8 cellular contexts compared by ENCODE assay signal in genomic region chr7:105013283-105013817, GRCh38. TPM values are rescaled to one million over a fixed set of nuclear protein-coding genes. Genes with fewer than 3 reads are reported as not detected.
DNase-seq lines count a peak whose midpoint lies in the region; ATAC-seq and TF ChIP-seq lines count a peak whose summit lies in the region.

No MANE protein-coding gene starts in this region.

- TF ChIP-seq CTCF in epithelial cell of esophagus (IDR thresholded peaks at IDR 0.05; ENCODE audit: insufficient read depth, low read depth, low read length, missing control alignments) (peak; percentile 65), mucosa of descending colon (IDR thresholded peaks at IDR 0.05) (no peak)

- no peaks in the 10 kb centered on the region for H3K27me3 ChIP-seq in NT2/D1 (ENCODE audit: insufficient read depth, insufficient read length)

- H3K4me3 ChIP-seq in NT2/D1 (ENCODE audit: insufficient read length, low read depth) (peak overlapping the region; percentile 98), epithelial cell of esophagus (ENCODE audit: low read length) (peak overlapping the region; percentile 96), mucosa of descending colon (peak overlapping the region; percentile 91)

- ATAC-seq in GM21360 (IDR thresholded peaks at IDR 0.05; ENCODE audit: unreplicated experiment) (peak; percentile 32), mucosa of descending colon (peak; percentile 69)

- peak overlapping the region; percentile 100 for H3K9ac ChIP-seq in NT2/D1 (ENCODE audit: insufficient read length, low read depth)

- peak; percentile 82 for DNase-seq in Caki2 (ENCODE audit: low read depth)
- DNase-seq in HUDEP-2 (lab: John Stamatoyannopoulos, UW; ENCODE audit: unreplicated experiment in 76 of 76): peak in 75 of 76 experiments; percentile 40 to 92 (median 78)
- DNase-seq in NT2/D1 (ENCODE audit: low read depth, low spot score): peak; percentile 77
- peak; percentile 90 for DNase-seq in activated T-cell treated with anti-CD3 and anti-CD28 coated beads for 24 hours (ENCODE audit: low read depth)
- peak; percentile 94 for DNase-seq in epithelial cell of esophagus (ENCODE audit: low read depth)
- DNase-seq in mucosa of descending colon: peak; percentile 89 to 97 (median 94)
- peak; percentile 87 to 92 for DNase-seq in stimulated activated CD8-positive, alpha-beta memory T cell treated with anti-CD3 and anti-CD28 coated beads, Interleukin-4, amount 100 ng/mL, for 1 hour (ENCODE audit: low read depth in 2 of 2, low spot score in 1 of 2)

- H3K4me1 ChIP-seq in NT2/D1 (ENCODE audit: insufficient read depth, insufficient read length) (no peaks in the 10 kb centered on the region), mucosa of descending colon (ENCODE audit: low read depth) (peaks cover 24% of the 10 kb centered on the region)

- H3K9me3 ChIP-seq in NT2/D1 (ENCODE audit: insufficient read depth, low read length): no peaks in the 10 kb centered on the region
- no peaks in the 10 kb centered on the region for H3K9me3 ChIP-seq in mucosa of descending colon

- H3K36me3 ChIP-seq in NT2/D1 (ENCODE audit: insufficient read depth, insufficient read length, low read length) (peaks cover 26% of the 10 kb centered on the region), mucosa of descending colon (ENCODE audit: low read depth) (no peaks in the 10 kb centered on the region)

- intact Hi-C loops in mucosa of descending colon (cut with DNase I, micrococcal nuclease): no loop called here

- in situ Hi-C loops in Caki2 (cut with HindIII; ENCODE audit: low pct_unique_long_range_greater_than_20kb, low sequenced_read_pairs): no loop called here

RNA-seq across cellular contexts. Expression of gene KMT2E, which starts 0.7 kb away (rescaled TPM):
- total RNA-seq in Caki2 (2014; rRNA removed; shearing (Covaris generic); ENCODE audit: low replicate concordance): 9.2 and 12.2 TPM in 2 replicates
- 100 to 1,000 TPM; 115 to 135 (median 132) TPM for total RNA-seq in mucosa of descending colon

Comparison
In these comparisons a context has a peak if more than half of its experiments do, and no peak if none do; other contexts are left out.
1. Peak in every context shown above with its lines: DNase-seq, ATAC-seq and H3K4me3 ChIP-seq.